ENCODE assay signal across 25 cellular contexts in genomic region chr18:78934003-78934402, GRCh38. TPM values are rescaled to one million over a fixed set of nuclear protein-coding genes. Genes with fewer than 3 reads are reported as not detected.
DNase-seq lines count a peak whose midpoint lies in the region; ATAC-seq, FAIRE-seq and TF ChIP-seq lines count a peak whose summit lies in the region.
"Had no signal": no experiment of that assay in that cellular context is flagged by ENCODE, and none has a peak within 500 bp of the region (broad histone marks: within the 10 kb centered on the region; RNA-seq: fewer than 3 reads in every experiment).

No MANE protein-coding gene starts in this region.

- H3K9me3 ChIP-seq in kidney (ENCODE audit: control insufficient read depth in 1 of 2, low read length in 2 of 2) = no peaks in the 10 kb centered on the region
- no peaks in the 10 kb centered on the region for H3K9me3 ChIP-seq in spleen

- 89 to 94% (median 92%) methylated on average over 9 to 22 of the region's 22 CpGs for WGBS in spleen, 5 donors

- H3K27me3 Mint-ChIP-seq in activated T-helper 1 cell treated with anti-CD3 and anti-CD28 coated beads, Interleukin-12 subunit alpha, Interleukin-12 subunit beta, Interleukin-2, Interleukin-4 antibody, amounts not matched to agents 30 ng/mL and 10 ng/mL and 1 ng/mL, durations not matched to agents 14 hours and 24 hours and 36 hours (ENCODE audit: insufficient read depth) = peaks cover 2% of the 10 kb centered on the region
- peaks cover 2% of the 10 kb centered on the region for H3K27me3 Mint-ChIP-seq in neural crest cell (ENCODE audit: low read depth)

- no peaks in the 10 kb centered on the region for H3K4me1 ChIP-seq in kidney (ENCODE audit: control insufficient read depth in 1 of 2, insufficient read depth in 1 of 2, low read depth in 1 of 2, low read length in 2 of 2)
- no peaks in the 10 kb centered on the region for H3K4me1 ChIP-seq in spleen

- H3K4me1 Mint-ChIP-seq in activated T-helper 1 cell treated with anti-CD3 and anti-CD28 coated beads, Interleukin-12 subunit alpha, Interleukin-12 subunit beta, Interleukin-2, Interleukin-4 antibody, amounts not matched to agents 30 ng/mL and 10 ng/mL and 1 ng/mL, durations not matched to agents 14 hours and 24 hours and 36 hours (ENCODE audit: low read depth) = no peaks in the 10 kb centered on the region
- no peaks in the 10 kb centered on the region for H3K4me1 Mint-ChIP-seq in neural crest cell
- H3K4me1 Mint-ChIP-seq: CD14-positive monocyte; CD4-positive, alpha-beta memory T cell had no signal

- DNase-seq in activated T-helper 1 cell treated with anti-CD3 and anti-CD28 coated beads, Interleukin-12 subunit alpha, Interleukin-12 subunit beta, Interleukin-2, Interleukin-4 antibody, amounts not matched to agents 30 ng/mL and 10 ng/mL and 1 ng/mL, durations not matched to agents 14 hours and 24 hours and 36 hours (ENCODE audit: low spot score) = no peak
- DNase-seq in kidney (peak; percentile 43), neural crest cell (ENCODE audit: low read depth, low spot score) (no peak), spleen (peak; percentile 50), glomerular visceral epithelial cell (ENCODE audit: extremely low spot score) (no peak), GM19240 (ENCODE audit: insufficient read length, low spot score) (no peak)
- no peak for DNase-seq in activated effector memory CD4-positive, alpha-beta T cell treated with anti-CD3 and anti-CD28 coated beads, Interleukin-2, amount 50 U/mL, for 16 hours
- DNase-seq: 8988T; CD4-positive, alpha-beta memory T cell; DMS153; DMS79; GDM1; H7; HFFc6 had no signal

- H3K9ac ChIP-seq in kidney (ENCODE audit: low read length in 2 of 2) = no peak overlapping the region
- H3K9ac ChIP-seq: BLaER1 had no signal

- no peaks in the 10 kb centered on the region for H3K27me3 ChIP-seq in spleen (replicated peaks in 1 of 7)
- H3K27me3 ChIP-seq: BLaER1 had no signal

- H3K9me3 Mint-ChIP-seq in activated T-helper 1 cell treated with anti-CD3 and anti-CD28 coated beads, Interleukin-12 subunit alpha, Interleukin-12 subunit beta, Interleukin-2, Interleukin-4 antibody, amounts not matched to agents 30 ng/mL and 10 ng/mL and 1 ng/mL, durations not matched to agents 14 hours and 24 hours and 36 hours = no peaks in the 10 kb centered on the region
- no peaks in the 10 kb centered on the region for H3K9me3 Mint-ChIP-seq in neural crest cell
- H3K9me3 Mint-ChIP-seq: CD4-positive, alpha-beta memory T cell had no signal

- intact Hi-C loops in activated T-helper 1 cell treated with anti-CD3 and anti-CD28 coated beads, Interleukin-12 subunit alpha, Interleukin-12 subunit beta, Interleukin-2, Interleukin-4 antibody, amounts not matched to agents 30 ng/mL and 10 ng/mL and 1 ng/mL, durations not matched to agents 14 hours and 24 hours and 36 hours (cut with micrococcal nuclease) = no loop called here
- intact Hi-C loops in kidney (cut with DNase I) = no loop called here
- intact Hi-C loops in spleen (cut with DNase I; ENCODE audit: low total_unique reads) = no loop called here

- no peak for FAIRE-seq in kidney (lab: Jason Lieb, UNC)
- FAIRE-seq: GM12892, GM18507 had no signal

- H3K27ac ChIP-seq in kidney (ENCODE audit: low read depth in 2 of 2, low read length in 2 of 2) (no peak overlapping the region), spleen (no peak overlapping the region)
- H3K27ac ChIP-seq: BLaER1, HL-60 had no signal

- TF ChIP-seq POLR2A in spleen (IDR thresholded peaks at IDR 0.05) = no peak

- no peak overlapping the region for H3K4me3 Mint-ChIP-seq in activated T-helper 1 cell treated with anti-CD3 and anti-CD28 coated beads, Interleukin-12 subunit alpha, Interleukin-12 subunit beta, Interleukin-2, Interleukin-4 antibody, amounts not matched to agents 30 ng/mL and 10 ng/mL and 1 ng/mL, durations not matched to agents 14 hours and 24 hours and 36 hours
- no peak overlapping the region for H3K4me3 Mint-ChIP-seq in neural crest cell
- H3K4me3 Mint-ChIP-seq: CD14-positive monocyte; CD4-positive, alpha-beta memory T cell; GM23338; HFFc6 had no signal

- peak overlapping the region; percentile 34 for H3K27ac Mint-ChIP-seq in activated T-helper 1 cell treated with anti-CD3 and anti-CD28 coated beads, Interleukin-12 subunit alpha, Interleukin-12 subunit beta, Interleukin-2, Interleukin-4 antibody, amounts not matched to agents 30 ng/mL and 10 ng/mL and 1 ng/mL, durations not matched to agents 14 hours and 24 hours and 36 hours
- H3K27ac Mint-ChIP-seq in neural crest cell (ENCODE audit: unreplicated experiment) = peak overlapping the region; percentile 27
- H3K27ac Mint-ChIP-seq: CD14-positive monocyte; CD4-positive, alpha-beta memory T cell; GM23338; HFFc6 had no signal

- no peak for ATAC-seq in activated CD4-positive, CD25-positive, alpha-beta regulatory T cell treated with anti-CD3 and anti-CD28 coated beads, Interleukin-2, amount 50 U/mL, for 24 hours
- ATAC-seq: GM23338, HCT116 had no signal

- TF ChIP-seq CTCF in kidney (IDR thresholded peaks at IDR 0.05; ENCODE audit: borderline replicate concordance, extremely low read depth, insufficient read depth) (no peak), neural crest cell (conservative IDR thresholded peaks at IDR 0.05) (no peak), spleen (IDR thresholded peaks at IDR 0.05 in 8 of 11, conservative IDR thresholded peaks at IDR 0.05 in 3 of 11) (no peak)

- H3K4me3 ChIP-seq in kidney (ENCODE audit: low read length in 2 of 2) = no peak overlapping the region
- H3K4me3 ChIP-seq in spleen = no peak overlapping the region
- H3K4me3 ChIP-seq: BLaER1, GM23338 had no signal

- H3K36me3 Mint-ChIP-seq in activated T-helper 1 cell treated with anti-CD3 and anti-CD28 coated beads, Interleukin-12 subunit alpha, Interleukin-12 subunit beta, Interleukin-2, Interleukin-4 antibody, amounts not matched to agents 30 ng/mL and 10 ng/mL and 1 ng/mL, durations not matched to agents 14 hours and 24 hours and 36 hours (ENCODE audit: low read depth) = no peaks in the 10 kb centered on the region
- no peaks in the 10 kb centered on the region for H3K36me3 Mint-ChIP-seq in neural crest cell (ENCODE audit: low read depth)
- H3K36me3 Mint-ChIP-seq: CD14-positive monocyte; CD4-positive, alpha-beta memory T cell had no signal

- H3K36me3 ChIP-seq in kidney (ENCODE audit: control insufficient read depth in 1 of 2, insufficient read depth in 2 of 2, low read length in 2 of 2) (no peaks in the 10 kb centered on the region), spleen (no peaks in the 10 kb centered on the region)
- H3K36me3 ChIP-seq: BLaER1 had no signal

RNA-seq across cellular contexts. Expression of gene SALL3, which starts 45.6 kb away (rescaled TPM):
- not detected in 2 replicates for total RNA-seq in activated T-helper 1 cell treated with anti-CD3 and anti-CD28 coated beads, Interleukin-12 subunit alpha, Interleukin-12 subunit beta, Interleukin-2, Interleukin-4 antibody, amounts not matched to agents 30 ng/mL and 10 ng/mL and 1 ng/mL, durations not matched to agents 14 hours and 24 hours and 36 hours
- total RNA-seq in kidney = 2.0 TPM
- 5.5 TPM for polyA plus RNA-seq in kidney (ENCODE audit: insufficient read depth, low read depth, low replicate concordance)
- 9.0 and 9.1 TPM in 2 replicates for total RNA-seq in neural crest cell
- not detected for total RNA-seq in spleen
- not detected for polyA plus RNA-seq in spleen
- total RNA-seq: A673; CD4-positive, alpha-beta memory T cell; HFFc6; HT1080 had no signal
- polyA plus RNA-seq: AG04450; CD14-positive monocyte; CD4-positive, alpha-beta memory T cell had no signal

Comparison
In these comparisons a context has a peak if more than half of its experiments do, and no peak if none do; other contexts are left out.
1. DNase-seq: peak in kidney (single experiment) and spleen (single experiment); none in activated T-helper 1 cell treated with anti-CD3 and anti-CD28 coated beads, Interleukin-12 subunit alpha, Interleukin-12 subunit beta, Interleukin-2, Interleukin-4 antibody, amounts not matched to agents 30 ng/mL and 10 ng/mL and 1 ng/mL, durations not matched to agents 14 hours and 24 hours and 36 hours (single experiment), neural crest cell (single experiment), activated effector memory CD4-positive, alpha-beta T cell treated with anti-CD3 and anti-CD28 coated beads, Interleukin-2, amount 50 U/mL, for 16 hours (single experiment), glomerular visceral epithelial cell (single experiment) and GM19240 (single experiment).